ENCODE assay signal across 17 cellular contexts in genomic region chr6:14645221-14645620, GRCh38.
"Had no signal": no experiment of that assay in that cellular context is flagged by ENCODE, and none has a peak within 500 bp of the region (broad histone marks: within the 10 kb centered on the region; RNA-seq: fewer than 3 reads in every experiment).

No MANE protein-coding gene starts in this region.

- H3K9me3 ChIP-seq: esophagus squamous epithelium, mucosa of descending colon, right atrium auricular region, sigmoid colon had no signal

- H3K27ac Mint-ChIP-seq: dendritic cell treated with granulocyte-macrophage colony-stimulating factor and Interleukin-4, amounts not matched to agents 40 ng/mL and 50 ng/mL, for 4 days; effector memory CD8-positive, alpha-beta T cell had no signal

- ATAC-seq: effector memory CD8-positive, alpha-beta T cell; left lobe of liver; mucosa of descending colon; naive thymus-derived CD8-positive, alpha-beta T cell had no signal

- H3K9me3 Mint-ChIP-seq: dendritic cell treated with granulocyte-macrophage colony-stimulating factor and Interleukin-4, amounts not matched to agents 40 ng/mL and 50 ng/mL, for 4 days; effector memory CD8-positive, alpha-beta T cell; naive thymus-derived CD8-positive, alpha-beta T cell had no signal

- H3K4me3 Mint-ChIP-seq: dendritic cell treated with granulocyte-macrophage colony-stimulating factor and Interleukin-4, amounts not matched to agents 40 ng/mL and 50 ng/mL, for 4 days; effector memory CD8-positive, alpha-beta T cell; naive thymus-derived CD8-positive, alpha-beta T cell; neural crest cell had no signal

- DNase-seq: effector memory CD8-positive, alpha-beta T cell; esophagus squamous epithelium; foreskin fibroblast; hippocampal formation; mammary epithelial cell; mucosa of descending colon; naive thymus-derived CD8-positive, alpha-beta T cell; sigmoid colon; stimulated activated CD4-positive, alpha-beta T cell treated with anti-CD3 and anti-CD28 coated beads, Interleukin-12 subunit alpha, Interleukin-12 subunit beta, amount 100 ng/mL, for 4 hours; stimulated activated naive CD4-positive, alpha-beta T cell treated with Interleukin-2 at 50 U/mL for 16 hours; trophoblast cell had no signal

- H3K36me3 Mint-ChIP-seq: naive thymus-derived CD8-positive, alpha-beta T cell had no signal

- FAIRE-seq: colon, islet of Langerhans had no signal
